1 cellular context compared by ENCODE assay signal in the genomic region with DNA sequence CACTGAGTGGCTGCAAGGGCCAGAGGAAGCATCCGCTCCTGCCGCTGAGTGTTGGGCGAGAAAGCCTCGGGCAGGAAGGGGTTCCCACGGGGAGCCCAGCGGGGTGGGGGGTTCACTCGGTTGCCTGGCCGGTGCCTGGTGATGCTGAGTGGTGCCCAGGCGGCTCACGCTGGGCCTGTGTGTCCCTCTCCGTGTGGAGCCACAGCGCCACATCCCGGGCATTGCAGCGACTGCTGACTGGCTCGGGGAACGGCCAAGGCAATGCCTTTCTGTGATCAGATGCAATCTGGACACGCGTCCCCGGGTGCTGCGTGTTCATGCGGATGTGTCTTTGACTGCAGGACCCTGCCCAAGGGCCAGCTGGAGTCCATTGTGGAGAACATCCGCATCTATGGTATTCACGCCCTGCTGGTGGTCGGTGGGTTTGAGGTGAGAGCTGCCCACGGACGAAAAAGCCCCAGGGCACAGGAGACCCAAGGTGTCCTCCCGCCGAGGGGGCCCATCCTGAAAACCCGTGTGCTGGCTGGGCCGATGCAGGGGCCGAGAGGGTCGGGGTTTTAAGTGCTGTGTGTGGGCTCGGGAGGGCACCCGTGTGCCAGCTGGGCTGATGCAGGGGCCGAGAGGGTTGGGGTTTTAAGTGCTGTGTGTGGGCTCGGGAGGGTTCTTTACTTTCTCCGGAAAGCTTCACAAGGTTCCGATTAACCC.
TF ChIP-seq lines count a peak whose summit lies in the region.

No MANE protein-coding gene starts in this region.

TF ChIP-seq in HepG2, 621 proteins besides CTCF, POLR2A, EP300 and RAD21:
- TF ChIP-seq AKAP8 (CRISPR knock-in tag; IDR thresholded peaks at IDR 0.05) (0 out of 2 replicates have a peak, but pooled peaks have one; percentile 40), ZNF773 (CRISPR knock-in tag; IDR thresholded peaks at IDR 0.05; ENCODE audit: borderline replicate concordance) (no peak)
